In genomic region chr14:48936352-48936751, GRCh38 we compare ENCODE assay signal across 17 cellular contexts.
DNase-seq lines count a peak whose midpoint lies in the region; ATAC-seq, FAIRE-seq and TF ChIP-seq lines count a peak whose summit lies in the region.
"Had no signal": no experiment of that assay in that cellular context is flagged by ENCODE, and none has a peak within 500 bp of the region (broad histone marks: within the 10 kb centered on the region; RNA-seq: fewer than 3 reads in every experiment).

No MANE protein-coding gene starts in this region.

- H4K91ac ChIP-seq in mesenchymal stem cell (ENCODE audit: low read length): no peak overlapping the region

- RAD21 ChIA-PET in GM12878 (lab: Charles Lee; ENCODE audit: unreplicated experiment): no interaction called here

- H3K4me2 ChIP-seq in GM12878 (ENCODE audit: control insufficient read depth, insufficient read depth): no peak overlapping the region
- H3K4me2 ChIP-seq in mesenchymal stem cell (ENCODE audit: low read length, poor library complexity, severe bottlenecking): no peak overlapping the region

- POLR2A ChIA-PET in GM12878 (lab: Charles Lee): no interaction called here

- WGBS in GM12878 (ENCODE audit: insufficient coverage, insufficient replicate concordance, low lambda C conversion rate, missing lambda C conversion rate): 12% methylated on average over 2 of the region's 2 CpGs
- WGBS in mesenchymal stem cell: 43% methylated on average over 1 of the region's 2 CpGs

- TF ChIP-seq POLR2A in GM12878 (IDR thresholded peaks at IDR 0.05; ENCODE audit: low read depth, low read length): no peak

- H2AK5ac ChIP-seq in mesenchymal stem cell (ENCODE audit: low read length, severe bottlenecking): no peak overlapping the region

- H3K4me1 ChIP-seq in GM12878 (ENCODE audit: control insufficient read depth, insufficient read depth, low read length) (no peaks in the 10 kb centered on the region), mesenchymal stem cell (ENCODE audit: control insufficient read depth, insufficient read depth, low read depth, low read length) (no peaks in the 10 kb centered on the region)
- H3K4me1 ChIP-seq: upper lobe of left lung had no signal

- no peaks in the 10 kb centered on the region for H3K79me2 ChIP-seq in GM12878 (ENCODE audit: control insufficient read depth, insufficient read depth, low read length)

- H3K4me3 ChIP-seq in MG63 (no peak overlapping the region), GM12878 (no peak overlapping the region), mesenchymal stem cell (ENCODE audit: insufficient read depth in 1 of 2, low read depth in 1 of 2, low read length in 2 of 2) (no peak overlapping the region)
- H3K4me3 ChIP-seq: lung, ovary, upper lobe of left lung had no signal

- peak; percentile 55 for ATAC-seq in GM12878
- no peak for ATAC-seq in activated naive CD4-positive, alpha-beta T cell treated with anti-CD3 and anti-CD28 coated beads, Interleukin-2, amount 50 U/mL, for 72 hours

- no peak overlapping the region for H3K27ac Mint-ChIP-seq in activated naive CD4-positive, alpha-beta T cell treated with anti-CD3 and anti-CD28 coated beads, Interleukin-2, amount 50 U/mL, for 72 hours

- H2BK120ac ChIP-seq in mesenchymal stem cell (ENCODE audit: low read depth, low read length): no peak overlapping the region

- H2AFZ ChIP-seq in GM12878 (ENCODE audit: control insufficient read depth, low read depth, low read length) (no peak overlapping the region), mesenchymal stem cell (ENCODE audit: low read depth, low read length) (no peak overlapping the region)

- no peak for TF ChIP-seq EP300 in GM12878 (IDR thresholded peaks at IDR 0.05; ENCODE audit: borderline replicate concordance in 1 of 2, control insufficient read depth in 1 of 2, low read depth in 2 of 2, low read length in 2 of 2)

- TF ChIP-seq RAD21 in GM12878 (IDR thresholded peaks at IDR 0.05; ENCODE audit: insufficient read depth, low read depth, low read length): no peak

- in situ Hi-C loops in GM12878 (cut with MboI): no loop called here

- no peaks in the 10 kb centered on the region for H4K20me1 ChIP-seq in GM12878 (ENCODE audit: control insufficient read depth, insufficient read depth)

- H2BK5ac ChIP-seq in mesenchymal stem cell (ENCODE audit: low read depth, low read length, poor library complexity, severe bottlenecking): no peak overlapping the region

- peaks cover 0 to 4% of the 10 kb centered on the region in 2 donors for H3K9me3 Mint-ChIP-seq in activated naive CD4-positive, alpha-beta T cell treated with anti-CD3 and anti-CD28 coated beads, Interleukin-2, amount 50 U/mL, for 72 hours

- SMC1A ChIA-PET in GM12878 (lab: Charles Lee; ENCODE audit: uncharacterized antibody, unreplicated experiment): interaction anchor here (0.6 kb wide), 1 partner anchor 1725 kb away, joined by 4 read pairs; no protein-coding TSS in a partner anchor

- H2BK12ac ChIP-seq in mesenchymal stem cell (ENCODE audit: low read length in 2 of 2): no peak overlapping the region

- no peak overlapping the region for H3K18ac ChIP-seq in mesenchymal stem cell (ENCODE audit: low read depth in 1 of 2, low read length in 2 of 2)

- H3K79me1 ChIP-seq in mesenchymal stem cell (replicated peaks; ENCODE audit: low read length, poor library complexity, severe bottlenecking): no peaks in the 10 kb centered on the region

- no peaks in the 10 kb centered on the region for H3K36me3 ChIP-seq in MG63
- H3K36me3 ChIP-seq in GM12878 (ENCODE audit: control insufficient read depth in 2 of 2, insufficient read depth in 2 of 2, low read length in 1 of 2): no peaks in the 10 kb centered on the region
- no peaks in the 10 kb centered on the region for H3K36me3 ChIP-seq in mesenchymal stem cell (ENCODE audit: control insufficient read depth in 1 of 2, insufficient read depth in 2 of 2, low read depth in 1 of 2, low read length in 2 of 2)
- H3K36me3 ChIP-seq: ovary, upper lobe of left lung had no signal

- no peak overlapping the region for H3K23ac ChIP-seq in mesenchymal stem cell (ENCODE audit: low read length in 2 of 2)

- H3K9me3 ChIP-seq in MG63 (no peaks in the 10 kb centered on the region), GM12878 (replicated peaks; ENCODE audit: control insufficient read depth, insufficient read depth, low read length) (no peaks in the 10 kb centered on the region), mesenchymal stem cell (ENCODE audit: control insufficient read depth, low read length) (no peaks in the 10 kb centered on the region)
- H3K9me3 ChIP-seq: ovary, upper lobe of left lung had no signal

- intact Hi-C loops in GM12878 (cut with micrococcal nuclease; ENCODE audit: unreplicated experiment): no loop called here

- H3K27me3 ChIP-seq in MG63 (no peaks in the 10 kb centered on the region), GM12878 (replicated peaks in 1 of 2; ENCODE audit: control insufficient read depth in 2 of 2, insufficient read depth in 2 of 2, low read length in 1 of 2) (no peaks in the 10 kb centered on the region), mesenchymal stem cell (ENCODE audit: control insufficient read depth in 1 of 2, insufficient read depth in 1 of 2, low read length in 2 of 2) (no peaks in the 10 kb centered on the region)
- H3K27me3 ChIP-seq: ovary, upper lobe of left lung had no signal

- no peaks in the 10 kb centered on the region for H3K36me3 Mint-ChIP-seq in activated naive CD4-positive, alpha-beta T cell treated with anti-CD3 and anti-CD28 coated beads, Interleukin-2, amount 50 U/mL, for 72 hours

- no peak overlapping the region for H4K8ac ChIP-seq in mesenchymal stem cell (ENCODE audit: low read length)

- no peak overlapping the region for H3K9ac ChIP-seq in GM12878 (ENCODE audit: control insufficient read depth, insufficient read depth, low read length)
- H3K9ac ChIP-seq in mesenchymal stem cell (ENCODE audit: low read length): peak overlapping the region; percentile 10

- no peak overlapping the region for H3K4ac ChIP-seq in mesenchymal stem cell (ENCODE audit: low read depth in 1 of 2, low read length in 2 of 2)

- BruUV-seq in GM12878 (replicated peaks; lab: Mats Ljungman, UMichigan): no TSS peak

- no peak for FAIRE-seq in GM12878 (lab: Jason Lieb, UNC)

- H3K14ac ChIP-seq in mesenchymal stem cell (ENCODE audit: low read length in 2 of 2): no peak overlapping the region

- DNase-seq in AG08395 (ENCODE audit: low spot score) (peak; percentile 21), MG63 (peak; percentile 68), GM12878 (ENCODE audit: low read depth, low spot score) (no peak), mesenchymal stem cell (peak; percentile 83), NCI-H2107 (lab: John Stamatoyannopoulos, UW) (no peak), C1 segment of cervical spinal cord (lab: John Stamatoyannopoulos, UW) (no peak)
- no peak for DNase-seq in central memory CD4-positive, alpha-beta T cell
- DNase-seq in activated naive CD4-positive, alpha-beta T cell treated with anti-CD3 and anti-CD28 coated beads, Interleukin-2, amount 50 U/mL, for 72 hours (ENCODE audit: low spot score in 2 of 2): no peak
- DNase-seq: activated naive CD4-positive, alpha-beta T cell; DMS79 treated with DMSO at 0.1 percent for 48 hours; NCI-H1694 treated with DMSO at 0.1 percent for 48 hours; NCI-H748 treated with DMSO at 0.1 percent for 48 hours; ovary; stimulated activated CD4-positive, alpha-beta T cell treated with anti-CD3 and anti-CD28 coated beads, Interleukin-15, amount 100 ng/mL, for 24 hours; upper lobe of left lung had no signal

- no peak for TF ChIP-seq CTCF in GM12878 (IDR thresholded peaks at IDR 0.05 in 2 of 3, conservative IDR thresholded peaks at IDR 0.05 in 1 of 3; ENCODE audit: control insufficient read depth in 2 of 3, extremely low read depth in 1 of 3, insufficient read depth in 1 of 3, low read depth in 3 of 3, low read length in 3 of 3)

- no peak overlapping the region for H3K27ac ChIP-seq in GM12878 (ENCODE audit: control insufficient read depth, insufficient read depth)
- H3K27ac ChIP-seq in mesenchymal stem cell (ENCODE audit: low read length, poor library complexity, severe bottlenecking): no peak overlapping the region
- H3K27ac ChIP-seq: ovary, upper lobe of left lung, VCaP had no signal

- H2BK15ac ChIP-seq in mesenchymal stem cell (ENCODE audit: low read depth, poor library complexity, severe bottlenecking): no peak overlapping the region

- CTCF ChIA-PET in GM12878 (lab: Yijun Ruan, JAX): no interaction called here

TF ChIP-seq in GM12878, 131 proteins besides CTCF, POLR2A, EP300 and RAD21:
- TF ChIP-seq JUND (IDR thresholded peaks at IDR 0.05; ENCODE audit: low read depth, low read length) (no peak), ATF3 (IDR thresholded peaks at IDR 0.05; ENCODE audit: borderline replicate concordance, extremely low read depth, low read depth, low read length) (no peak), SPI1 (IDR thresholded peaks at IDR 0.05; ENCODE audit: borderline replicate concordance, insufficient read depth, low read depth, low read length) (no peak), POLR2AphosphoS2 (IDR thresholded peaks at IDR 0.05; ENCODE audit: low read depth, low read length) (no peak), MXI1 (IDR thresholded peaks at IDR 0.05; ENCODE audit: low read depth, low read length) (no peak)

Comparison
In these comparisons a context has a peak if more than half of its experiments do, and no peak if none do; other contexts are left out.
1. DNase-seq: peak in AG08395 (single experiment), MG63 (single experiment) and mesenchymal stem cell (single experiment); none in GM12878 (single experiment), NCI-H2107 (single experiment), central memory CD4-positive, alpha-beta T cell (single experiment), activated naive CD4-positive, alpha-beta T cell treated with anti-CD3 and anti-CD28 coated beads, Interleukin-2, amount 50 U/mL, for 72 hours (0 of 2) and C1 segment of cervical spinal cord (0 of 14).